Comparison of ENCODE assay signal across 26 cellular contexts in the genomic region with DNA sequence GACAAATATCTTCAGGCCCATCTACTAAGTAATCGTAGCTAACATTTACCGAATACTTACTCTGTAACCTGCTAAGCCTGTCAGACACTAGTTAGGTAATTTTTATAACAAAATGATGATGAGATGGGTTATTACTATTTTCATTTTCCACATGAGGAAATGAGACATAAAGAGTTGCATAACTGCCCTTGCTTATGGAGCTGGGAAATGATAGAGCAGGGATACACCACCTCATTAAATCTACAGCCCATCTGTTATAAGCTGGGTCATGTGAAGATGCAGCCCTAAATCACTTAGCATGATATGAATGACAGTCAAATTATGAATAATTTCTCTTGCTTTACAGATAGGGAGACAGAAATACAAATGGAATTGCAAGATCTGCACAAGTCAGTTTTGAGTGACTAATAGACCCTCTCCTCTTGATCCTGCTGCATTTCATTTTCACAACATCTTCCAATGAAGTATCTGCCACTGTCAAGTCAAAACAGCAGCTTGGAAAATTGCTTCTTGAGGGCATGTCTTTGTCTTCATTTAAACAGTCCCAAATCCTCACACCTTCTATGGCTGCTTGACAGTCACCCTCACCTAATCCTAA.
"Had no signal": no experiment of that assay in that cellular context is flagged by ENCODE, and none has a peak within 500 bp of the region (broad histone marks: within the 10 kb centered on the region; RNA-seq: fewer than 3 reads in every experiment).

No MANE protein-coding gene starts in this region.

- H3K27ac ChIP-seq: dorsolateral prefrontal cortex, heart right ventricle, left lung, neural progenitor cell, prostate gland, sigmoid colon, testis had no signal

- ATAC-seq: esophagus mucosa; heart right ventricle; left cardiac atrium; left lung; mucosa of descending colon; natural killer cell treated with Interleukin-12 subunit alpha and Interleukin-12 subunit beta and Interleukin-15 and Interleukin-18, amount 100 ng/mL, for 72 hours; right cardiac atrium; stimulated activated effector memory CD8-positive, alpha-beta T cell treated with anti-CD3 and anti-CD28 coated beads, Interleukin-12 subunit alpha, Interleukin-12 subunit beta, amount 100 ng/mL, for 72 hours had no signal

- H3K4me3 ChIP-seq: dorsolateral prefrontal cortex, heart right ventricle, left lung, mucosa of descending colon, neural progenitor cell, prostate gland, sigmoid colon, testis, tibial artery had no signal

- H2AFZ ChIP-seq: neural progenitor cell had no signal

- H3K9me3 ChIP-seq: heart right ventricle, mucosa of descending colon, prostate gland, sigmoid colon, testis, tibial artery had no signal

- H3K4me3 Mint-ChIP-seq: mesothelial cell of epicardium; naive B cell; natural killer cell treated with Interleukin-12 subunit alpha and Interleukin-12 subunit beta and Interleukin-15 and Interleukin-18, amount 100 ng/mL, for 72 hours; neural progenitor cell; stimulated activated effector memory CD8-positive, alpha-beta T cell treated with anti-CD3 and anti-CD28 coated beads, Interleukin-12 subunit alpha, Interleukin-12 subunit beta, amount 100 ng/mL, for 72 hours; type B pancreatic cell had no signal

- H3K9me3 Mint-ChIP-seq: mesothelial cell of epicardium, neural progenitor cell, type B pancreatic cell had no signal

- H3K36me3 Mint-ChIP-seq: mesothelial cell of epicardium; naive B cell; natural killer cell treated with Interleukin-12 subunit alpha and Interleukin-12 subunit beta and Interleukin-15 and Interleukin-18, amount 100 ng/mL, for 72 hours; neural progenitor cell; stimulated activated effector memory CD8-positive, alpha-beta T cell treated with anti-CD3 and anti-CD28 coated beads, Interleukin-12 subunit alpha, Interleukin-12 subunit beta, amount 100 ng/mL, for 72 hours; type B pancreatic cell had no signal

- H3K27me3 ChIP-seq: dorsolateral prefrontal cortex, heart right ventricle, left lung, neural progenitor cell, sigmoid colon, testis, tibial artery had no signal

- H3K9ac ChIP-seq: neural progenitor cell had no signal

- H3K27ac Mint-ChIP-seq: mesothelial cell of epicardium; naive B cell; natural killer cell treated with Interleukin-12 subunit alpha and Interleukin-12 subunit beta and Interleukin-15 and Interleukin-18, amount 100 ng/mL, for 72 hours; neural progenitor cell; stimulated activated effector memory CD8-positive, alpha-beta T cell treated with anti-CD3 and anti-CD28 coated beads, Interleukin-12 subunit alpha, Interleukin-12 subunit beta, amount 100 ng/mL, for 72 hours; type B pancreatic cell had no signal

- H3K4me1 Mint-ChIP-seq: naive B cell; neural progenitor cell; stimulated activated effector memory CD8-positive, alpha-beta T cell treated with anti-CD3 and anti-CD28 coated beads, Interleukin-12 subunit alpha, Interleukin-12 subunit beta, amount 100 ng/mL, for 72 hours had no signal

- H3K36me3 ChIP-seq: heart right ventricle, left lung, neural progenitor cell, prostate gland, sigmoid colon, tibial artery had no signal

- H3K27me3 Mint-ChIP-seq: naive B cell; natural killer cell treated with Interleukin-12 subunit alpha and Interleukin-12 subunit beta and Interleukin-15 and Interleukin-18, amount 100 ng/mL, for 72 hours; type B pancreatic cell had no signal

- DNase-seq: dorsolateral prefrontal cortex; effector CD4-positive, alpha-beta T cell; foreskin melanocyte; glutamatergic neuron; heart right ventricle; hippocampal formation; left cardiac atrium; left lung; mesenchymal stem cell; mucosa of descending colon; naive B cell; right cardiac atrium; sigmoid colon; stimulated activated CD4-positive, alpha-beta T cell treated with anti-CD3 and anti-CD28 coated beads, Interleukin-2, amount 100 ng/mL, for 24 hours; stimulated activated CD4-positive, alpha-beta T cell treated with anti-CD3 and anti-CD28 coated beads, Interleukin-4, amount 100 ng/mL, for 24 hours; stimulated activated naive CD4-positive, alpha-beta T cell treated with Interleukin-2 at 50 U/mL for 16 hours; substantia nigra; testis; tibial artery had no signal

- H3K4me1 ChIP-seq: left lung, prostate gland, testis had no signal
